11 cellular contexts compared by ENCODE assay signal in the genomic region with DNA sequence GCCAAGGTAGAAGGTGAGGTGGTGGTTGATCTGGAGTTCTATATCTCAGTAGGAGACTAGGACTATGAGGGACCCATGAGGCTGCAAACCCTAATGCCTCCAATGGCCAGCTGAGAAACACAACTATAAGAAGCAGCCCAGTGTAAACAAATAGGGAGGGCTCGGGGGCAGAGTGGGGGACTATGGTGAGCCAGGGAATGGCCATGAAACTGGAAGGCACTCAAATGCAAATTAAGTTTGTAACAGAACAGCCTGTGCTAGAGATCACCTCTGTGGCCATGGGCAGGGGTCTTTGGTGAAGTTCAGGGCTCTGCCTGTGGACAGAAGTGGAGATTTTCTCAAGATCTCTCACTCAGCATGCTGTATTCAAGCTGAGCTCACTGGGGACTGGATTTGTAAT.
A peak's percentile ranks its signal among the peaks of the same experiment; 100 is the strongest.
DNase-seq lines count a peak whose midpoint lies in the region; ATAC-seq and TF ChIP-seq lines count a peak whose summit lies in the region.
"Had no signal": no experiment of that assay in that cellular context is flagged by ENCODE, and none has a peak within 500 bp of the region (broad histone marks: within the 10 kb centered on the region; RNA-seq: fewer than 3 reads in every experiment).

No MANE protein-coding gene starts in this region.

- H3K4me1 ChIP-seq in body of pancreas = no peaks in the 10 kb centered on the region

- no peak for ATAC-seq in body of pancreas

- intact Hi-C loops in body of pancreas (cut with DNase I) = no loop called here

- no peak for TF ChIP-seq POLR2A in body of pancreas (IDR thresholded peaks at IDR 0.05)

- H3K27ac ChIP-seq in WERI-Rb-1 (peak overlapping the region; percentile 81), body of pancreas (no peak overlapping the region)
- H3K27ac ChIP-seq: C4-2B had no signal

- H3K9me3 ChIP-seq in WERI-Rb-1 (ENCODE audit: severe bottlenecking) (no peaks in the 10 kb centered on the region), body of pancreas (no peaks in the 10 kb centered on the region)

- TF ChIP-seq CTCF in WERI-Rb-1 (IDR thresholded peaks at IDR 0.05; ENCODE audit: low read depth, low read length) (no peak), body of pancreas (IDR thresholded peaks at IDR 0.05) (no peak)

- no peaks in the 10 kb centered on the region; the same call in 1 of the 2 replicates for H3K27me3 ChIP-seq in H7 (ENCODE audit: control insufficient read depth, insufficient read depth, low read length)
- no peaks in the 10 kb centered on the region for H3K27me3 ChIP-seq in WERI-Rb-1 (ENCODE audit: insufficient read depth, low read depth, severe bottlenecking)
- H3K27me3 ChIP-seq in body of pancreas = no peaks in the 10 kb centered on the region

- H3K36me3 ChIP-seq in H7 (replicated peaks; ENCODE audit: control insufficient read depth, insufficient read depth, low read length) (no peaks in the 10 kb centered on the region), WERI-Rb-1 (peaks cover 27% of the 10 kb centered on the region), body of pancreas (replicated peaks in 1 of 2; ENCODE audit: insufficient read depth in 1 of 2, low read depth in 2 of 2) (no peaks in the 10 kb centered on the region)

- DNase-seq in ELF-1 (ENCODE audit: low read depth, low spot score) = peak; percentile 17
- peak; percentile 73 for DNase-seq in H7
- DNase-seq in WERI-Rb-1 = no peak
- peak; percentile 52 for DNase-seq in iPS-NIHi11 (ENCODE audit: low spot score)
- no peak for DNase-seq in body of pancreas
- DNase-seq in C1 segment of cervical spinal cord (lab: John Stamatoyannopoulos, UW) = no peak
- DNase-seq in HUDEP-2 (lab: John Stamatoyannopoulos, UW; ENCODE audit: unreplicated experiment in 76 of 76) = no peak
- DNase-seq: CD4-positive, alpha-beta memory T cell; DND-41; GF-D8 had no signal

- H3K4me3 ChIP-seq in H7 (ENCODE audit: insufficient read depth, low read depth, low read length) = no peak overlapping the region
- H3K4me3 ChIP-seq in WERI-Rb-1 (ENCODE audit: low read depth, low read length) = no peak overlapping the region
- no peak overlapping the region for H3K4me3 ChIP-seq in body of pancreas

- WGBS in body of pancreas, 2 donors = 0 to 26% methylated on average over 1 of the region's 1 CpG

Comparison
In these comparisons a context has a peak if more than half of its experiments do, and no peak if none do; other contexts are left out.
1. DNase-seq: peak in ELF-1 (single experiment), H7 (single experiment) and iPS-NIHi11 (single experiment); none in WERI-Rb-1 (single experiment), body of pancreas (0 of 4), C1 segment of cervical spinal cord (0 of 14) and HUDEP-2 (0 of 76).